Comparison of ENCODE assay signal across 17 cellular contexts in the genomic region with DNA sequence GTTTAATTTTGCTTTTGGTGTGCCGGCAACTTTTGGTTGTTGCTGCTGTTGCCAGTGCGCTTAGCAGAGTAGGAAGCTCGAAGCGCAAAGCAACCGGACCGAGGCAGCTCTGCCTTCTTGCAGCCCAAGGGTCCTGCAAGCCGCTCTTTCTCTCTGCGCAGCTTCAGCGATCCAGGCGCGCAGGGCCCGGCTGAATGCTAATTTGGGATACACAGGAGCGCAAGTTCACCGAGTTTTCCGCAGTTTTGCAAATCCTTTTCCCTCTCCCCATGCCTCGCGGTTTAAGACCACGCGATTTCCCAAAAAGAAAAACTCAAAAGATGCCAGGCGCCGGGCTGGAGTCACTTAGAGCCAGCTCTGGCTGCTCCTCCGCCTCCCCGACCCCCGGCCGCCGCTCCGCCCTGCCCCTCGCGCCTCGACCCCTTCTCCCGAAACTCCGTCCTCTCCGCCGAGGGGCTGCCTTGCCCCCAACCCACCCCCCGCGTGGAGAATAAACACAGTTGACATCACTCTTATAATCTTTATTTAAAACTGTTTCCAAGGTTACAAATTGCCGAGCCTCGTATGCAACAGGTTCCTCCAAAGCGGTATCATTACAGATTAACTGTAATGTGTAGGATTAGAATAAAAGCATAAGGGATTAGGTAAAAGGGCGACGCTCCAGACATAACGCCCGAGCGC. TPM values are rescaled to one million over a fixed set of nuclear protein-coding genes. Genes with fewer than 3 reads are reported as not detected.
DNase-seq lines count a peak whose midpoint lies in the region; ATAC-seq, FAIRE-seq and TF ChIP-seq lines count a peak whose summit lies in the region.
"Had no signal": no experiment of that assay in that cellular context is flagged by ENCODE, and none has a peak within 500 bp of the region (broad histone marks: within the 10 kb centered on the region; RNA-seq: fewer than 3 reads in every experiment).

No MANE protein-coding gene starts in this region.

- H2BK5ac ChIP-seq in H1 (ENCODE audit: low read depth, low read length) (no peak overlapping the region), neuronal stem cell (ENCODE audit: low read length) (peak overlapping the region; percentile 83)

- peaks cover 0 to 3% of the 10 kb centered on the region in 2 experiments for H4K20me1 ChIP-seq in H1 (replicated peaks in 1 of 2; ENCODE audit: control insufficient read depth in 1 of 2, insufficient read depth in 2 of 2, low read length in 2 of 2)

- peak overlapping the region; percentile 28; the same call in 1 of the 2 replicates for H2BK20ac ChIP-seq in H1 (ENCODE audit: low read length)

- H3K4me1 Mint-ChIP-seq in type B pancreatic cell (ENCODE audit: unreplicated experiment): peaks cover 12% of the 10 kb centered on the region
- H3K4me1 Mint-ChIP-seq: natural killer cell had no signal

- no peak overlapping the region; a peak in 1 of 7 replicates for H3K9ac ChIP-seq in H1 (replicated peaks in 1 of 4; ENCODE audit: extremely low read depth in 1 of 4, low read depth in 3 of 4, low read length in 3 of 4)
- H3K9ac ChIP-seq in neuronal stem cell (ENCODE audit: low read depth, low read length, poor library complexity): peak overlapping the region; percentile 54

- DNase-seq in cardiac septum (ENCODE audit: low spot score) (peak; percentile 1), Right ventricle myocardium inferior (ENCODE audit: missing footprints) (no peak), H1 (ENCODE audit: low read depth in 1 of 2, low spot score in 2 of 2) (peak in 1 of 2 experiments; percentile 68), neuronal stem cell (ENCODE audit: low spot score) (no peak), type B pancreatic cell (ENCODE audit: extremely low spot score, unreplicated experiment) (no peak), HuH-7 (ENCODE audit: low spot score) (no peak), SIG-M5 (lab: John Stamatoyannopoulos, UW) (no peak)
- DNase-seq in stimulated activated CD4-positive, alpha-beta T cell treated with anti-CD3 and anti-CD28 coated beads, Interleukin-1b, Interleukin-23, amount 100 ng/mL, for 48 hours: no peak
- DNase-seq: activated CD4-positive, alpha-beta T cell treated with anti-CD3 and anti-CD28 coated beads for 1 hour; activated T-cell treated with anti-CD3 and anti-CD28 coated beads, Interleukin-2, amount 50 U/mL, for 48 hours; amniotic stem cell; effector CD4-positive, alpha-beta T cell; foreskin fibroblast; natural killer cell; uterus had no signal

- 3% methylated on average over 39 of the region's 44 CpGs; no CpG with 5 or more reads in 1 of the 2 experiments for WGBS in H1 (ENCODE audit: extremely low coverage in 1 of 2, insufficient coverage in 1 of 2, insufficient read length in 1 of 2, insufficient replicate concordance in 2 of 2, low coverage in 1 of 2, low lambda C conversion rate in 2 of 2, missing lambda C conversion rate in 1 of 2), 2 experiments
- WGBS in neuronal stem cell (ENCODE audit: extremely low coverage in 2 of 2, insufficient read length in 2 of 2, insufficient replicate concordance in 1 of 2), 2 donors: no CpG with 5 or more reads among the region's 44 CpGs

- H3K36me3 Mint-ChIP-seq in type B pancreatic cell: no peaks in the 10 kb centered on the region
- H3K36me3 Mint-ChIP-seq: natural killer cell had no signal

- H2BK12ac ChIP-seq in H1 (ENCODE audit: low read depth, low read length) (no peak overlapping the region), neuronal stem cell (ENCODE audit: low read length) (no peak overlapping the region)

- no peaks in the 10 kb centered on the region for H3K79me2 ChIP-seq in H1 (ENCODE audit: control insufficient read depth in 1 of 2, insufficient read depth in 2 of 2, low read length in 2 of 2)

- H3K4ac ChIP-seq in H1 (replicated peaks; ENCODE audit: insufficient read length, low read depth, low read length): no peak overlapping the region
- no peak overlapping the region for H3K4ac ChIP-seq in neuronal stem cell (ENCODE audit: low read length)

- H4K91ac ChIP-seq in H1 (replicated peaks; ENCODE audit: insufficient read length, low read length) (no peak overlapping the region), neuronal stem cell (ENCODE audit: low read depth, low read length, poor library complexity) (no peak overlapping the region)

- peak in 1 of 2 experiments; percentile 11; a peak in 1 of 4 replicates for TF ChIP-seq RAD21 in H1 (IDR thresholded peaks at IDR 0.05 in 1 of 2, conservative IDR thresholded peaks at IDR 0.05 in 1 of 2; ENCODE audit: low read depth in 2 of 2, low read length in 2 of 2)

- intact Hi-C loops in cardiac septum (cut with DNase I) (no loop called here), Right ventricle myocardium inferior (cut with DNase I) (no loop called here)

- H3K18ac ChIP-seq in H1 (ENCODE audit: extremely low read depth, low read length): no peak overlapping the region
- H3K18ac ChIP-seq in neuronal stem cell (ENCODE audit: low read length): peak overlapping the region; percentile 98

- POLR2A ChIA-PET in H1 (lab: Charles Lee; ENCODE audit: partially characterized antibody): interaction anchor here (0.8 to 2.9 kb wide), 7 partner anchors 10 to 449 kb away, joined by 3 to 27 read pairs (median 3); no protein-coding TSS in a partner anchor

- H3K36me3 ChIP-seq in H1 (ENCODE audit: control insufficient read depth in 2 of 4, insufficient read depth in 4 of 4, low read length in 3 of 4) (no peaks in the 10 kb centered on the region; a peak in 1 of 8 replicates), neuronal stem cell (replicated peaks in 1 of 2; ENCODE audit: control insufficient read depth in 2 of 2, insufficient read depth in 2 of 2, low read length in 2 of 2) (peaks cover 0 to under 1% of the 10 kb centered on the region in 2 donors)
- H3K36me3 ChIP-seq: uterus had no signal

- TF ChIP-seq POLR2A in H1 (IDR thresholded peaks at IDR 0.05; ENCODE audit: control extremely low read depth in 1 of 2, low read depth in 2 of 2, low read length in 2 of 2): no peak

- H3K27me3 Mint-ChIP-seq in type B pancreatic cell: peaks cover 91% of the 10 kb centered on the region

- no peak overlapping the region for H3K27ac Mint-ChIP-seq in type B pancreatic cell
- H3K27ac Mint-ChIP-seq: natural killer cell had no signal

- TF ChIP-seq CTCF in H1 (IDR thresholded peaks at IDR 0.05; ENCODE audit: control extremely low read depth in 1 of 3, insufficient read depth in 1 of 3, low read depth in 1 of 3, low read length in 3 of 3): no peak
- TF ChIP-seq CTCF in type B pancreatic cell (conservative IDR thresholded peaks at IDR 0.05): no peak

- no peaks in the 10 kb centered on the region; a peak in 1 of 4 replicates for H3K9me3 ChIP-seq in H1 (ENCODE audit: insufficient read depth in 2 of 2, low read depth in 1 of 2, low read length in 1 of 2)
- H3K9me3 ChIP-seq in neuronal stem cell (replicated peaks in 1 of 2; ENCODE audit: control insufficient read depth in 2 of 2, insufficient read depth in 1 of 2, low read depth in 1 of 2, low read length in 2 of 2): peaks cover under 1 to 9% of the 10 kb centered on the region in 2 donors
- H3K9me3 ChIP-seq: uterus had no signal

- H3K4me3 ChIP-seq in H1 (ENCODE audit: extremely low read depth in 1 of 4, insufficient read depth in 2 of 4, low read depth in 3 of 4, low read length in 4 of 4): peak overlapping the region; percentile 26 to 53 (median 34); a peak in 7 of 8 replicates
- H3K4me3 ChIP-seq in neuronal stem cell (ENCODE audit: low read length in 2 of 2): peak overlapping the region in 1 of 2 donors; percentile 60
- H3K4me3 ChIP-seq: uterus had no signal

- no peak overlapping the region for H3K56ac ChIP-seq in H1 (replicated peaks; ENCODE audit: insufficient read length, low read depth, low read length)

- H2BK15ac ChIP-seq in H1 (ENCODE audit: low read length) (no peak overlapping the region), neuronal stem cell (ENCODE audit: low read length) (peak overlapping the region; percentile 74)

- no peak overlapping the region for H3K14ac ChIP-seq in H1 (ENCODE audit: insufficient read length)
- peak overlapping the region; percentile 22 for H3K14ac ChIP-seq in neuronal stem cell (ENCODE audit: low read length)

- H3K79me1 ChIP-seq in H1 (ENCODE audit: low read depth, low read length) (no peaks in the 10 kb centered on the region; the same call in 1 of the 2 replicates), neuronal stem cell (ENCODE audit: low read depth, low read length) (peaks cover 7% of the 10 kb centered on the region)

- H3K4me2 ChIP-seq in H1 (ENCODE audit: insufficient read depth in 1 of 2, low read depth in 2 of 2, low read length in 2 of 2) (peak overlapping the region; percentile 72 to 78), neuronal stem cell (ENCODE audit: insufficient read depth, low read length, poor library complexity, severe bottlenecking) (peak overlapping the region; percentile 67)

- TF ChIP-seq EP300 in H1 (IDR thresholded peaks at IDR 0.05; ENCODE audit: borderline replicate concordance in 1 of 2, low read depth in 2 of 2, low read length in 2 of 2): no peak

- H3K23ac ChIP-seq in H1 (ENCODE audit: insufficient read length) (no peak overlapping the region), neuronal stem cell (ENCODE audit: low read depth, low read length, poor library complexity) (no peak overlapping the region)

- ATAC-seq in Right ventricle myocardium inferior: no peak
- ATAC-seq: natural killer cell had no signal

- H2BK120ac ChIP-seq in H1 (replicated peaks; ENCODE audit: low read depth, low read length): no peak overlapping the region
- H2BK120ac ChIP-seq in neuronal stem cell (ENCODE audit: low read depth, low read length): peak overlapping the region; percentile 35

- H4K5ac ChIP-seq in H1 (ENCODE audit: insufficient read length, low read depth, low read length): no peak overlapping the region

- no peak overlapping the region for H4K8ac ChIP-seq in H1 (ENCODE audit: extremely low read depth, insufficient read depth, low read length)
- H4K8ac ChIP-seq in neuronal stem cell (ENCODE audit: low read depth, low read length): no peak overlapping the region

- H3K27ac ChIP-seq in H1 (ENCODE audit: low read depth, low read length): no peak overlapping the region
- peak overlapping the region; percentile 58 for H3K27ac ChIP-seq in neuronal stem cell (replicated peaks; ENCODE audit: low read length)
- H3K27ac ChIP-seq: uterus had no signal

- H3K27me3 ChIP-seq in H1 (replicated peaks in 1 of 4; ENCODE audit: control insufficient read depth in 3 of 4, extremely low read depth in 1 of 4, insufficient read depth in 3 of 4, low read length in 3 of 4) (peaks cover 58 to 94% (median 82%) of the 10 kb centered on the region in 4 experiments), neuronal stem cell (ENCODE audit: control insufficient read depth in 3 of 3, insufficient read depth in 3 of 3, low read depth in 1 of 3, low read length in 3 of 3) (peaks cover 0 to 100% (median 0%) of the 10 kb centered on the region in 3 experiments)

- FAIRE-seq in H1 (lab: Jason Lieb, UNC): no peak
- FAIRE-seq: GM19239 had no signal

- CTCF ChIA-PET in H1 (lab: Charles Lee; ENCODE audit: partially characterized antibody): interaction anchor here (0.7 to 5.0 kb wide), 14 partner anchors 9 to 449 kb away, joined by 3 to 28 read pairs (median 4); no protein-coding TSS in a partner anchor

- H2AFZ ChIP-seq in H1 (ENCODE audit: low read length) (no peak overlapping the region), neuronal stem cell (ENCODE audit: low read length) (peak overlapping the region; percentile 85)

- H3K23me2 ChIP-seq in H1 (ENCODE audit: low read depth, low read length): peaks cover 9% of the 10 kb centered on the region; the same call in 1 of the 2 replicates

- H3K4me3 Mint-ChIP-seq in type B pancreatic cell: peak overlapping the region; percentile 63
- H3K4me3 Mint-ChIP-seq: natural killer cell had no signal

- H3K4me1 ChIP-seq in H1 (replicated peaks in 1 of 4; ENCODE audit: control insufficient read depth in 3 of 4, insufficient read depth in 4 of 4, low read length in 3 of 4) (peaks cover 15 to 32% (median 18%) of the 10 kb centered on the region in 4 experiments), neuronal stem cell (ENCODE audit: control insufficient read depth in 2 of 2, insufficient read depth in 1 of 2, low read depth in 1 of 2, low read length in 2 of 2) (peaks cover 8 to 31% of the 10 kb centered on the region in 2 donors)

- H2AK5ac ChIP-seq in H1 (ENCODE audit: low read depth, low read length): no peak overlapping the region
- peak overlapping the region; percentile 79 for H2AK5ac ChIP-seq in neuronal stem cell (ENCODE audit: low read depth, low read length)

- no peaks in the 10 kb centered on the region for H3K9me3 Mint-ChIP-seq in type B pancreatic cell
- H3K9me3 Mint-ChIP-seq: natural killer cell had no signal

RNA-seq across cellular contexts. Expression of a gene that starts 13.4 kb away (rescaled TPM):
- total RNA-seq in cardiac septum (not detected), Right ventricle myocardium inferior (not detected), type B pancreatic cell (ENCODE audit: low replicate concordance) (0.68 TPM in 1 of 2 replicates, not detected in the other)
- 0.19 and 0.21 TPM in 2 replicates for total RNA-seq in H1 (2021; fragmentation: NEBNext Ultra II Directional; extraction: Animal tissue kit (Norgen Biotek cat#: 25700))
- 0.02 and 0.52 TPM in 2 replicates for polyA plus RNA-seq in H1 (2011; rRNA removed)
- polyA plus RNA-seq in H1 (2011; cell fraction: cytosol; rRNA removed): 0.31 TPM
- polyA plus RNA-seq in H1 (2011; cell fraction: nucleus; rRNA removed): 0.41 TPM
- polyA plus RNA-seq in H1 (2012, experiment 1 of 2): 0.10 to 0.13 TPM (median 0.13 TPM) in 3 of 4 replicates, not detected in the other
- 0.09 TPM for polyA plus RNA-seq in H1 (2012, experiment 2 of 2)
- polyA plus RNA-seq in H1 (2013, experiment 1 of 2): 0.10 TPM
- polyA plus RNA-seq in H1 (2013, experiment 2 of 2): 0.07 TPM
- polyA minus RNA-seq in H1 (2011; rRNA and poly(A)+ RNA removed): 0.09 TPM in 1 of 2 replicates, not detected in the other
- not detected for polyA minus RNA-seq in H1 (2011; cell fraction: cytosol; rRNA and poly(A)+ RNA removed)
- 0.50 TPM for polyA minus RNA-seq in H1 (2011; cell fraction: nucleus; rRNA and poly(A)+ RNA removed)
- polyA plus RNA-seq in neuronal stem cell (2013, experiment 1 of 2): 171 TPM
- 176 TPM for polyA plus RNA-seq in neuronal stem cell (2013, experiment 2 of 2)
- total RNA-seq: kidney epithelial cell, uterus had no signal
